In the genomic region with DNA sequence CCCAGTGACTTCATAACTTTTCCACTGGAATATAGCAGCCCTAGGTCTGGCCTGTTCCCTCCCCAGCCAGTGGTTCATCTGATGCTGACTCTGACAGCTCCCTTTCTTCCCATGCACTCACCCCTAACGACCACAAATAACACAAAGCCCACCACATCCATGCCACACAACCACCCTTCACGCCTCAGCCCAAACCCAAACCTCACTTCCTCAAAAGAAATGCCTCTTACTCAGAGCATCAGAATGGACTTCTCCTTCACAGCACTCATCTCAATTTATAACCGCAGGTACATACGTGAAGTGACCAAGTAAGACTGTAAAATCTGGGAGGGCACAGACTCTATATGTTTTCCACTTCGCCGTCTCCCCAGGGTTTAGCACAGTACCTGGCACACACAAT, we compare ENCODE assay signal across 8 cellular contexts. TPM values are rescaled to one million over a fixed set of nuclear protein-coding genes. Genes with fewer than 3 reads are reported as not detected.
DNase-seq lines count a peak whose midpoint lies in the region; ATAC-seq and TF ChIP-seq lines count a peak whose summit lies in the region.

No MANE protein-coding gene starts in this region.

- H4K20me1 ChIP-seq in fibroblast of lung (ENCODE audit: control insufficient read depth, extremely low read depth, insufficient read depth, low read length): no peaks in the 10 kb centered on the region

- H3K9ac ChIP-seq in fibroblast of lung (ENCODE audit: insufficient read depth, low read length): no peak overlapping the region

- H3K79me2 ChIP-seq in fibroblast of lung (ENCODE audit: control insufficient read depth, insufficient read depth, low read length): peaks cover 23% of the 10 kb centered on the region

- H2AFZ ChIP-seq in fibroblast of lung (ENCODE audit: low read length): no peak overlapping the region

- no peaks in the 10 kb centered on the region for H3K27me3 ChIP-seq in fibroblast of lung (ENCODE audit: control insufficient read depth, insufficient read depth, low read length)

- H3K4me2 ChIP-seq in fibroblast of lung (ENCODE audit: extremely low read depth, insufficient read depth, low read length): peak overlapping the region; percentile 38

- TF ChIP-seq CTCF in VCaP (conservative IDR thresholded peaks at IDR 0.05) (no peak), fibroblast of lung (conservative IDR thresholded peaks at IDR 0.05 in 1 of 2, IDR thresholded peaks at IDR 0.05 in 1 of 2; ENCODE audit: low read depth in 1 of 2, low read length in 2 of 2) (no peak)

- H3K27ac ChIP-seq in VCaP (peak overlapping the region; percentile 88; the same call in 1 of the 2 replicates), fibroblast of lung (ENCODE audit: insufficient read depth, low read length) (peak overlapping the region; percentile 95)

- H3K36me3 ChIP-seq in fibroblast of lung (ENCODE audit: control insufficient read depth, insufficient read depth, low read length): peaks cover 8% of the 10 kb centered on the region

- peaks cover 5% of the 10 kb centered on the region for H3K4me1 ChIP-seq in fibroblast of lung (ENCODE audit: control insufficient read depth, extremely low read depth, insufficient read depth, low read length)

- DNase-seq in activated gamma-delta T cell treated with Interleukin-2 at 50 U/mL for 16 hours (peak; percentile 9), activated gamma-delta T cell (lab: John Stamatoyannopoulos, UW) (no peak), fibroblast of lung (ENCODE audit: low read depth in 2 of 2) (peak in 1 of 2 donors; percentile 64), skeletal muscle cell (ENCODE audit: low read depth) (no peak), NCI-H526 treated with DMSO at 0.1 percent for 48 hours (lab: John Stamatoyannopoulos, UW) (no peak), left lobe of liver (ENCODE audit: low spot score) (no peak)

- H3K9me3 ChIP-seq in fibroblast of lung (ENCODE audit: control insufficient read depth, insufficient read depth, low read depth, low read length): no peaks in the 10 kb centered on the region

- H3K4me3 ChIP-seq in fibroblast of lung (replicated peaks in 1 of 4; ENCODE audit: control extremely low read depth in 1 of 4, insufficient read depth in 1 of 4, low read depth in 3 of 4, low read length in 4 of 4) (peak overlapping the region; percentile 74 to 98 (median 90)), skeletal muscle cell (ENCODE audit: low read depth, low read length) (peak overlapping the region; percentile 91)

- no peak for ATAC-seq in HG03095 (IDR thresholded peaks at IDR 0.05; ENCODE audit: unreplicated experiment)
- ATAC-seq in left lobe of liver: no peak

RNA-seq across cellular contexts. Expression of a gene that starts 1.1 kb away (rescaled TPM):
- total RNA-seq in fibroblast of lung (23.4 and 26.8 TPM in 2 replicates), left lobe of liver (12.6 TPM)
- 9.3 and 10.0 TPM in 2 replicates for polyA plus RNA-seq in fibroblast of lung
- polyA plus RNA-seq in fibroblast of lung (2012): 10.0 and 11.5 TPM in 2 replicates
- polyA minus RNA-seq in fibroblast of lung (ENCODE audit: low replicate concordance): 21.1 and 26.1 TPM in 2 replicates

RNA-seq across cellular contexts. Expression of a gene that starts 32.8 kb away (rescaled TPM):
- total RNA-seq in fibroblast of lung (11.6 and 16.5 TPM in 2 replicates), left lobe of liver (56.4 TPM)
- polyA plus RNA-seq in fibroblast of lung: 17.4 and 23.2 TPM in 2 replicates
- polyA plus RNA-seq in fibroblast of lung (2012): 27.1 and 35.0 TPM in 2 replicates
- polyA minus RNA-seq in fibroblast of lung (ENCODE audit: low replicate concordance): 0.86 and 12.4 TPM in 2 replicates
